Comparison of ENCODE assay signal across 2 cellular contexts in the genomic region with DNA sequence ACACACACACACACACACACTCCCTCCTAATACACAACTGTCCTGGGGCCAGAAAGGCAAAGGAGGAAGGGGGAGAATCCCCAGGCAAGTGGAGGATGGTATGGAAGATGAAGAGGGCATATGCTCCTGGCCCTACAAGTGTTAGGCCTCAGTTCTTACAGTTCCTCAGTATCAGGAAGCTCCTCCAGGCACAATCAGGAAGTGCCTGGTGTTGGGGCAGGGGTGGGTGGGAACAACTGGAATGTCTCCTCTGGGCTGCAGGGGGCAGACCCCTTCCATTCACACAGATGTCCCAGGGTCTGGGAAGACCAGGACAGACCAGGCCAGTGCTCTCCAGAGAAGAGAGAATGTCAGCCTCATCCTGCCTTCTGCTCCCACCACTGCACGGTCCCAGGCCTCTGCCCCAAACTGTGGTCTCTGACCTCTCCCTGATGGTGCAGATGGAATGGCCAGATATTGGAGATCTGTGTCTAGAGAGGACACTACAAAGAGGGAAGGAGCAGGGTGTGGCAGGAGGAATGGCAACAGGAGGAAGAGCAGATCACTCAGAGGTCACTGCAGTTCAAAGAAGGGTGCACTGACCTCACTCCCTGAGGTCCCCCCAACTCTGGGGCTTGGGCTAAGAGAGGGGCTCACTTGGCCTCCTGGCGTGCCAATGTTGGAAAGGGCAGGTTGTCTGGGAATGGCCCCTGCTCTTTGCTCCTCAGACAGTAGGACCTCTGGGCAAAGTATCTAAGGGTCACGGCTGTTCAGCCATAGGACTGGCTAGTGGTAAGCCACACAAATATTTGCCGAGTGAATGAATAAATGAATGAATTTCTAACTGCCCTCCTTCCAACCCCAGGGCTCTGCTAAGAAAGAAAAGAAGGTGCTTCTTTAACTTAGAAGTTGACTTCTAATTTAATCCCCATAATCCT.
TF ChIP-seq lines count a peak whose summit lies in the region.

No MANE protein-coding gene starts in this region.

TF ChIP-seq in SK-N-SH, 30 proteins besides CTCF, POLR2A, EP300 and RAD21 (continued from another document):
- TF ChIP-seq, protein P1, sequence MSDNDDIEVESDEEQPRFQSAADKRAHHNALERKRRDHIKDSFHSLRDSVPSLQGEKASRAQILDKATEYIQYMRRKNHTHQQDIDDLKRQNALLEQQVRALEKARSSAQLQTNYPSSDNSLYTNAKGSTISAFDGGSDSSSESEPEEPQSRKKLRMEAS (IDR thresholded peaks at IDR 0.05; ENCODE audit: low read depth): no peak
- TF ChIP-seq, protein P2, sequence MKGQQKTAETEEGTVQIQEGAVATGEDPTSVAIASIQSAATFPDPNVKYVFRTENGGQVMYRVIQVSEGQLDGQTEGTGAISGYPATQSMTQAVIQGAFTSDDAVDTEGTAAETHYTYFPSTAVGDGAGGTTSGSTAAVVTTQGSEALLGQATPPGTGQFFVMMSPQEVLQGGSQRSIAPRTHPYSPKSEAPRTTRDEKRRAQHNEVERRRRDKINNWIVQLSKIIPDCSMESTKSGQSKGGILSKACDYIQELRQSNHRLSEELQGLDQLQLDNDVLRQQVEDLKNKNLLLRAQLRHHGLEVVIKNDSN (IDR thresholded peaks at IDR 0.05; ENCODE audit: borderline replicate concordance, low read depth): no peak
- TF ChIP-seq FOXJ3 (CRISPR knock-in tag; IDR thresholded peaks at IDR 0.05): no peak

TF ChIP-seq in SK-N-SH treated with all-trans-retinoic acid at 6 μM for 48 hours, 23 proteins besides CTCF, POLR2A, EP300 and RAD21:
- TF ChIP-seq, protein P3, sequence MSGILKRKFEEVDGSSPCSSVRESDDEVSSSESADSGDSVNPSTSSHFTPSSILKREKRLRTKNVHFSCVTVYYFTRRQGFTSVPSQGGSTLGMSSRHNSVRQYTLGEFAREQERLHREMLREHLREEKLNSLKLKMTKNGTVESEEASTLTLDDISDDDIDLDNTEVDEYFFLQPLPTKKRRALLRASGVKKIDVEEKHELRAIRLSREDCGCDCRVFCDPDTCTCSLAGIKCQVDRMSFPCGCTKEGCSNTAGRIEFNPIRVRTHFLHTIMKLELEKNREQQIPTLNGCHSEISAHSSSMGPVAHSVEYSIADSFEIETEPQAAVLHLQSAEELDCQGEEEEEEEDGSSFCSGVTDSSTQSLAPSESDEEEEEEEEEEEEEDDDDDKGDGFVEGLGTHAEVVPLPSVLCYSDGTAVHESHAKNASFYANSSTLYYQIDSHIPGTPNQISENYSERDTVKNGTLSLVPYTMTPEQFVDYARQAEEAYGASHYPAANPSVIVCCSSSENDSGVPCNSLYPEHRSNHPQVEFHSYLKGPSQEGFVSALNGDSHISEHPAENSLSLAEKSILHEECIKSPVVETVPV (CRISPR knock-in tag; IDR thresholded peaks at IDR 0.05): no peak
- TF ChIP-seq ZC3H10 (CRISPR knock-in tag; IDR thresholded peaks at IDR 0.05): no peak
- TF ChIP-seq, protein P4, sequence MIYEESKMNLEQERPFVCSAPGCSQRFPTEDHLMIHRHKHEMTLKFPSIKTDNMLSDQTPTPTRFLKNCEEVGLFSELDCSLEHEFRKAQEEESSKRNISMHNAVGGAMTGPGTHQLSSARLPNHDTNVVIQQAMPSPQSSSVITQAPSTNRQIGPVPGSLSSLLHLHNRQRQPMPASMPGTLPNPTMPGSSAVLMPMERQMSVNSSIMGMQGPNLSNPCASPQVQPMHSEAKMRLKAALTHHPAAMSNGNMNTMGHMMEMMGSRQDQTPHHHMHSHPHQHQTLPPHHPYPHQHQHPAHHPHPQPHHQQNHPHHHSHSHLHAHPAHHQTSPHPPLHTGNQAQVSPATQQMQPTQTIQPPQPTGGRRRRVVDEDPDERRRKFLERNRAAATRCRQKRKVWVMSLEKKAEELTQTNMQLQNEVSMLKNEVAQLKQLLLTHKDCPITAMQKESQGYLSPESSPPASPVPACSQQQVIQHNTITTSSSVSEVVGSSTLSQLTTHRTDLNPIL (CRISPR knock-in tag; IDR thresholded peaks at IDR 0.05; ENCODE audit: low read depth): no peak
- no peak for TF ChIP-seq ZNF565 (CRISPR knock-in tag; conservative IDR thresholded peaks at IDR 0.05; ENCODE audit: low read depth)
- no peak for TF ChIP-seq ESRRG (CRISPR knock-in tag; IDR thresholded peaks at IDR 0.05)
- no peak for TF ChIP-seq CSDC2 (CRISPR knock-in tag; IDR thresholded peaks at IDR 0.05)
- no peak for TF ChIP-seq RARB (CRISPR knock-in tag; IDR thresholded peaks at IDR 0.05)
- TF ChIP-seq PPARA (CRISPR knock-in tag; IDR thresholded peaks at IDR 0.05; ENCODE audit: borderline replicate concordance): no peak
- TF ChIP-seq, protein P5, sequence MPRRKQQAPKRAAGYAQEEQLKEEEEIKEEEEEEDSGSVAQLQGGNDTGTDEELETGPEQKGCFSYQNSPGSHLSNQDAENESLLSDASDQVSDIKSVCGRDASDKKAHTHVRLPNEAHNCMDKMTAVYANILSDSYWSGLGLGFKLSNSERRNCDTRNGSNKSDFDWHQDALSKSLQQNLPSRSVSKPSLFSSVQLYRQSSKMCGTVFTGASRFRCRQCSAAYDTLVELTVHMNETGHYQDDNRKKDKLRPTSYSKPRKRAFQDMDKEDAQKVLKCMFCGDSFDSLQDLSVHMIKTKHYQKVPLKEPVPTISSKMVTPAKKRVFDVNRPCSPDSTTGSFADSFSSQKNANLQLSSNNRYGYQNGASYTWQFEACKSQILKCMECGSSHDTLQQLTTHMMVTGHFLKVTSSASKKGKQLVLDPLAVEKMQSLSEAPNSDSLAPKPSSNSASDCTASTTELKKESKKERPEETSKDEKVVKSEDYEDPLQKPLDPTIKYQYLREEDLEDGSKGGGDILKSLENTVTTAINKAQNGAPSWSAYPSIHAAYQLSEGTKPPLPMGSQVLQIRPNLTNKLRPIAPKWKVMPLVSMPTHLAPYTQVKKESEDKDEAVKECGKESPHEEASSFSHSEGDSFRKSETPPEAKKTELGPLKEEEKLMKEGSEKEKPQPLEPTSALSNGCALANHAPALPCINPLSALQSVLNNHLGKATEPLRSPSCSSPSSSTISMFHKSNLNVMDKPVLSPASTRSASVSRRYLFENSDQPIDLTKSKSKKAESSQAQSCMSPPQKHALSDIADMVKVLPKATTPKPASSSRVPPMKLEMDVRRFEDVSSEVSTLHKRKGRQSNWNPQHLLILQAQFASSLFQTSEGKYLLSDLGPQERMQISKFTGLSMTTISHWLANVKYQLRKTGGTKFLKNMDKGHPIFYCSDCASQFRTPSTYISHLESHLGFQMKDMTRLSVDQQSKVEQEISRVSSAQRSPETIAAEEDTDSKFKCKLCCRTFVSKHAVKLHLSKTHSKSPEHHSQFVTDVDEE (CRISPR knock-in tag; IDR thresholded peaks at IDR 0.05): no peak
- TF ChIP-seq SNAI2 (CRISPR knock-in tag; IDR thresholded peaks at IDR 0.05): no peak
- no peak for TF ChIP-seq ZFP3 (CRISPR knock-in tag; IDR thresholded peaks at IDR 0.05)
- no peak for TF ChIP-seq TCF4 (CRISPR knock-in tag; IDR thresholded peaks at IDR 0.05; ENCODE audit: borderline replicate concordance)
- TF ChIP-seq, protein P6, sequence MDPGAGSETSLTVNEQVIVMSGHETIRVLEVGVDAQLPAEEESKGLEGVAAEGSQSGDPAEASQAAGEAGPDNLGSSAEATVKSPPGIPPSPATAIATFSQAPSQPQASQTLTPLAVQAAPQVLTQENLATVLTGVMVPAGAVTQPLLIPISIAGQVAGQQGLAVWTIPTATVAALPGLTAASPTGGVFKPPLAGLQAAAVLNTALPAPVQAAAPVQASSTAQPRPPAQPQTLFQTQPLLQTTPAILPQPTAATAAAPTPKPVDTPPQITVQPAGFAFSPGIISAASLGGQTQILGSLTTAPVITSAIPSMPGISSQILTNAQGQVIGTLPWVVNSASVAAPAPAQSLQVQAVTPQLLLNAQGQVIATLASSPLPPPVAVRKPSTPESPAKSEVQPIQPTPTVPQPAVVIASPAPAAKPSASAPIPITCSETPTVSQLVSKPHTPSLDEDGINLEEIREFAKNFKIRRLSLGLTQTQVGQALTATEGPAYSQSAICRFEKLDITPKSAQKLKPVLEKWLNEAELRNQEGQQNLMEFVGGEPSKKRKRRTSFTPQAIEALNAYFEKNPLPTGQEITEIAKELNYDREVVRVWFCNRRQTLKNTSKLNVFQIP (CRISPR knock-in tag; IDR thresholded peaks at IDR 0.05; ENCODE audit: borderline replicate concordance, low read depth): no peak
- no peak for TF ChIP-seq ZNF70 (CRISPR knock-in tag; IDR thresholded peaks at IDR 0.05)
- TF ChIP-seq, protein P7, sequence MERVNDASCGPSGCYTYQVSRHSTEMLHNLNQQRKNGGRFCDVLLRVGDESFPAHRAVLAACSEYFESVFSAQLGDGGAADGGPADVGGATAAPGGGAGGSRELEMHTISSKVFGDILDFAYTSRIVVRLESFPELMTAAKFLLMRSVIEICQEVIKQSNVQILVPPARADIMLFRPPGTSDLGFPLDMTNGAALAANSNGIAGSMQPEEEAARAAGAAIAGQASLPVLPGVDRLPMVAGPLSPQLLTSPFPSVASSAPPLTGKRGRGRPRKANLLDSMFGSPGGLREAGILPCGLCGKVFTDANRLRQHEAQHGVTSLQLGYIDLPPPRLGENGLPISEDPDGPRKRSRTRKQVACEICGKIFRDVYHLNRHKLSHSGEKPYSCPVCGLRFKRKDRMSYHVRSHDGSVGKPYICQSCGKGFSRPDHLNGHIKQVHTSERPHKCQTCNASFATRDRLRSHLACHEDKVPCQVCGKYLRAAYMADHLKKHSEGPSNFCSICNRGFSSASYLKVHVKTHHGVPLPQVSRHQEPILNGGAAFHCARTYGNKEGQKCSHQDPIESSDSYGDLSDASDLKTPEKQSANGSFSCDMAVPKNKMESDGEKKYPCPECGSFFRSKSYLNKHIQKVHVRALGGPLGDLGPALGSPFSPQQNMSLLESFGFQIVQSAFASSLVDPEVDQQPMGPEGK (CRISPR knock-in tag; IDR thresholded peaks at IDR 0.05; ENCODE audit: borderline replicate concordance): no peak
- no peak for TF ChIP-seq BACH2 (CRISPR knock-in tag; IDR thresholded peaks at IDR 0.05; ENCODE audit: borderline replicate concordance)
- TF ChIP-seq OSR1 (CRISPR knock-in tag; IDR thresholded peaks at IDR 0.05): no peak
- no peak for TF ChIP-seq ZFP30 (CRISPR knock-in tag; IDR thresholded peaks at IDR 0.05)
